Comparison of ENCODE assay signal across 39 cellular contexts in the genomic region with DNA sequence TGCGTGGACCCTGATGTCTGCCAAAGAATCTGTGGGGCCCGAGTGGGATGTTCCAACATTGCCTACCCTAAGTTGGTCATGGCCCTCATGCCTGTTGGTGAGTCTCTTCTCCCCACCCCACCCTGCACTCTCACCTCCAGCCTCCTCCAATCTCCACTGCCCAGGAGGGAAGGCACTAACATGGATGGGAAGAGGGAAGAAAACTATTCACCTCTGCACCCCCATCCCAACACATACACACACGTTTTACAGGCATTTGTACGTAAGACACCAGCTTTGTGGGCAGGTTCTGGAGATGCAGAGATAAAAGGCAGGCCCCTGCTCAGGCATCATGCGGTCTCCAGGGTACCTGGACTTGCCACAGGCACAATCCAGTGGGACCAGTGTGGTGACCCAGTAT. TPM values are rescaled to one million over a fixed set of nuclear protein-coding genes. Genes with fewer than 3 reads are reported as not detected.
"Had no signal": no experiment of that assay in that cellular context is flagged by ENCODE, and none has a peak within 500 bp of the region (broad histone marks: within the 10 kb centered on the region; RNA-seq: fewer than 3 reads in every experiment).

No MANE protein-coding gene starts in this region.

- H3K27me3 ChIP-seq: MG63 had no signal

- H3K9ac ChIP-seq: KMS-11 had no signal

- H3K9me3 ChIP-seq: MG63 had no signal

- H3K36me3 ChIP-seq: MG63 had no signal

- H3K27ac ChIP-seq: KMS-11 had no signal

- DNase-seq: Karpas-422, Kasumi-1, KG1, MG63, MM.1S, MV-4-11, NCI-H1048, NCI-H1092, NCI-H1092 treated with DMSO at 0.1 percent for 48 hours, NCI-H1105, NCI-H1105 treated with DMSO at 0.1 percent for 48 hours, NCI-H1417, NCI-H1417 treated with DMSO at 0.1 percent for 48 hours, NCI-H1436, NCI-H1436 treated with DMSO at 0.1 percent for 48 hours, NCI-H146, NCI-H1694, NCI-H1694 treated with DMSO at 0.1 percent for 48 hours, NCI-H187, NCI-H187 treated with DMSO at 0.1 percent for 48 hours, NCI-H1930, NCI-H2029, NCI-H2029 treated with DMSO at 0.1 percent for 48 hours, NCI-H2081, NCI-H2081 treated with DMSO at 0.1 percent for 48 hours, NCI-H2107, NCI-H2171, NCI-H2171 treated with DMSO at 0.1 percent for 48 hours, NCI-H2227 treated with DMSO at 0.1 percent for 48 hours, NCI-H226, NCI-H345, NCI-H446, NCI-H446 treated with DMSO at 0.1 percent for 48 hours, NCI-H510A had no signal

- H3K4me3 ChIP-seq: MG63 had no signal

- H3K4me2 ChIP-seq: KMS-11 had no signal

RNA-seq across cellular contexts. Expression of gene SLC5A9, which starts 11.2 kb away (rescaled TPM):
- total RNA-seq: LHCN-M2, M059J, MCF 10A, NCI-H460 had no signal
